ENCODE assay signal across 1 cellular context in the genomic region with DNA sequence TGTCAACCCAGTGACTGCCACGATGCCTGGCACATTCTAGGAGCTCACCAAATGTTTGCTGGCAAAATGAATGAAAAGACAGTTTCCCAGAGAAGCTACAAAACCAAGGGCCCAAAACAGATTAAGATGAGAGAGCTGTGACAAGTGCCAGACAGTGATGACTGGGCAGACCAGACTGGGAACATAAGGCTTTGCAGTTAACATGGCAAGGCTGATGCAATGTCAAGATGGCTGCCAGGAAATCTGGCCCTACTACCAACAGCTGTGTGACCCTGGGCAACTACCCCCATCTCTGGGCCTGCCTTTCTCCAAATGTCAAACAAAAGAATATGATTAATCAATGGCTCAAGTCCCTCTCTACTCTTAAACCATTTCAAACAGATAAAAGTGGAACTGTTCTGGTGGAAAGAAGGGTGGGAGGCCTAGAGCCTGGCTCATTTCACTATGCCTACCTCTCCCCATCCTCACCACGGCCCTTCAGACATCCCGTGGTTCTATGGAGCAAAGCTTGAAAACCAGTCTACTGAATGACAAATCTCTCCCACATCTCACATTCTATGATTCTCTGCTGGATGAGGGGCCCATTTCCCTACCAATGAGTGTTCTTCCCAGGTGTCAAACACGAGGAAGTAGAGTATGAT.
TF ChIP-seq lines count a peak whose summit lies in the region.

No MANE protein-coding gene starts in this region.

TF ChIP-seq in SK-N-SH, 30 proteins besides CTCF, POLR2A, EP300 and RAD21:
- no peak for TF ChIP-seq ELF1 (IDR thresholded peaks at IDR 0.05)
